27 cellular contexts compared by ENCODE assay signal in genomic region chr1:11543796-11544195, GRCh38.
"Had no signal": no experiment of that assay in that cellular context is flagged by ENCODE, and none has a peak within 500 bp of the region (broad histone marks: within the 10 kb centered on the region; RNA-seq: fewer than 3 reads in every experiment).

No MANE protein-coding gene starts in this region.

- H3K36me3 ChIP-seq: stomach, suprapubic skin, thoracic aorta, thyroid gland, tibial artery, tibial nerve, transverse colon, upper lobe of left lung, upper lobe of right lung, uterus, vagina had no signal

- ATAC-seq: stimulated activated effector memory CD8-positive, alpha-beta T cell treated with anti-CD3 and anti-CD28 coated beads, Interleukin-12 subunit alpha, Interleukin-12 subunit beta, amount 100 ng/mL, for 72 hours; stimulated activated memory B cell treated with anti-CD40 and anti-IgM and Interleukin-4, amounts not matched to agents 10 μg/mL and 1 μg/mL and 100 μg/mL, for 72 hours; stimulated activated naive B cell treated with anti-CD40 and anti-IgM and Interleukin-4, amounts not matched to agents 10 μg/mL and 1 μg/mL and 100 μg/mL, for 72 hours; stimulated activated naive CD8-positive, alpha-beta T cell treated with anti-CD3 and anti-CD28 coated beads, Interleukin-15, amount 100 ng/mL, for 72 hours; stimulated activated naive CD8-positive, alpha-beta T cell treated with anti-CD3 and anti-CD28 coated beads, Interleukin-15, Interleukin-2, amounts not matched to agents 100 U/mL and 50 U/mL, for 24 hours; upper lobe of right lung had no signal

- FAIRE-seq: urothelium cell line had no signal

- H3K9me3 ChIP-seq: stomach, suprapubic skin, testis, thoracic aorta, thyroid gland, tibial artery, tibial nerve, transverse colon, upper lobe of left lung, upper lobe of right lung, uterus, vagina had no signal

- H3K27ac ChIP-seq: stomach, suprapubic skin, testis, thoracic aorta, thyroid gland, tibial artery, tibial nerve, transverse colon, upper lobe of left lung, upper lobe of right lung, uterus, vagina had no signal

- H3K27me3 ChIP-seq: testis, thyroid gland, transverse colon, upper lobe of left lung, uterus, vagina had no signal

- H3K4me1 ChIP-seq: stomach, suprapubic skin, testis, thyroid gland, tibial artery, tibial nerve, transverse colon, upper lobe of left lung, upper lobe of right lung, uterus, vagina had no signal

- DNase-seq: stimulated activated CD4-positive, alpha-beta T cell treated with anti-CD3 and anti-CD28 coated beads, Interleukin-2, amount 100 ng/mL, for 48 hours; stimulated activated CD4-positive, alpha-beta T cell treated with anti-CD3 and anti-CD28 coated beads, Interleukin-4, amount 100 ng/mL, for 1 hour; stimulated activated CD4-positive, alpha-beta T cell treated with anti-CD3 and anti-CD28 coated beads, Interleukin-4, amount 100 ng/mL, for 24 hours; stimulated activated CD4-positive, alpha-beta T cell treated with anti-CD3 and anti-CD28 coated beads, Interleukin-4, amount 100 ng/mL, for 4 hours; stimulated activated CD8-positive, alpha-beta memory T cell treated with anti-CD3 and anti-CD28 coated beads, Interleukin-4, amount 100 ng/mL, for 48 hours; stimulated activated naive B cell treated with anti-CD40 and anti-IgM and Interleukin-4, amounts not matched to agents 10 μg/mL and 1 μg/mL and 100 μg/mL, for 72 hours; stimulated activated naive CD4-positive, alpha-beta T cell; stimulated activated naive CD4-positive, alpha-beta T cell treated with Interleukin-2 at 50 U/mL for 16 hours; stimulated activated naive CD8-positive, alpha-beta T cell treated with anti-CD3 and anti-CD28 coated beads, Interleukin-15, amount 100 ng/mL, for 72 hours; stimulated activated naive CD8-positive, alpha-beta T cell treated with anti-CD3 and anti-CD28 coated beads, Interleukin-15, Interleukin-2, amounts not matched to agents 100 U/mL and 50 U/mL, for 24 hours; stomach; substantia nigra; testis; thyroid gland; tibial artery; transverse colon; trophoblast cell; upper lobe of left lung; upper lobe of right lung; uterus had no signal

- H3K4me3 ChIP-seq: stomach, suprapubic skin, testis, thoracic aorta, thyroid gland, tibial artery, tibial nerve, transverse colon, upper lobe of left lung, upper lobe of right lung, uterus, vagina had no signal
